Comparison of ENCODE assay signal across 7 cellular contexts in the genomic region with DNA sequence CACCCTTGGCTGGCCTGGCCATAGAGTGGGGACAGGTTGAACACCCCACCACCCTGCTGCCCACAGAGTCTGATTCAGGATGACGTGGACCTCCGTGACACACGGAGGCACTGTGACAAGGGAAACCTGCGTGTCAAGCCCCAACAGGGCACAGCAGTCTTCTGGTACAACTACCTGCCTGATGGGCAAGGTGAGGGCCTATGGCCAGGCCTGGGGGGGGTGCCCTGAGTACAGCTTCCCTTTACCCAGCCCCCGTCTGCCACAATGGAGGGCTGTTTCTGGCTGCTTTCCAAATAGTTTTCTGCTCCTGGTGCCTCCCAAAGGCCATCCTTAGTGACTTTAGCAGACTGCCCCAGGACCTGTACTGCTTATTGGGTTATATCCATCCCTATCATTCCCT. TPM values are rescaled to one million over a fixed set of nuclear protein-coding genes. Genes with fewer than 3 reads are reported as not detected.
DNase-seq lines count a peak whose midpoint lies in the region; ATAC-seq, FAIRE-seq and TF ChIP-seq lines count a peak whose summit lies in the region.

No MANE protein-coding gene starts in this region.

- no peak for DNase-seq in HCT116 (ENCODE audit: low read depth, low spot score)
- no peak for DNase-seq in stimulated activated effector memory CD8-positive, alpha-beta T cell treated with anti-CD3 and anti-CD28 coated beads, Interleukin-12 subunit alpha, Interleukin-12 subunit beta, amount 100 ng/mL, for 72 hours (ENCODE audit: low spot score in 2 of 2)
- no peak for DNase-seq in effector memory CD4-positive, alpha-beta T cell
- no peak for DNase-seq in GM12891 (ENCODE audit: insufficient read length, low spot score)

- H3K79me2 ChIP-seq in HCT116 (ENCODE audit: insufficient read depth, low read length): peaks cover 36% of the 10 kb centered on the region

- TF ChIP-seq CTCF in HCT116 (IDR thresholded peaks at IDR 0.05 in 2 of 3, conservative IDR thresholded peaks at IDR 0.05 in 1 of 3; ENCODE audit: borderline replicate concordance in 1 of 3, insufficient read depth in 1 of 3, low read depth in 2 of 3, low read length in 2 of 3) (no peak), VCaP (conservative IDR thresholded peaks at IDR 0.05) (no peak), gastroesophageal sphincter (IDR thresholded peaks at IDR 0.05) (no peak)

- 100% methylated on average over 1 of the region's 5 CpGs; no CpG with 5 or more reads in 1 of the 2 donors for WGBS in gastroesophageal sphincter (ENCODE audit: low coverage in 1 of 2), 2 donors

- H3K36me3 Mint-ChIP-seq in stimulated activated effector memory CD8-positive, alpha-beta T cell treated with anti-CD3 and anti-CD28 coated beads, Interleukin-12 subunit alpha, Interleukin-12 subunit beta, amount 100 ng/mL, for 72 hours: peaks cover 42% of the 10 kb centered on the region

- no peaks in the 10 kb centered on the region for H3K9me2 ChIP-seq in HCT116 (ENCODE audit: insufficient read depth)

- RAD21 ChIA-PET in HCT116 (lab: Charles Lee; ENCODE audit: low non-redundant PET in 1 of 2, low total read pairs in 2 of 2, uncharacterized antibody in 2 of 2, unreplicated experiment in 2 of 2): interaction anchor here in 1 of 2 experiments (1.9 kb wide), 1 partner anchor 18 kb away, joined by 7 read pairs; no protein-coding TSS in a partner anchor

- no peak for ATAC-seq in HCT116
- no peak for ATAC-seq in gastroesophageal sphincter
- ATAC-seq in stimulated activated effector memory CD8-positive, alpha-beta T cell treated with anti-CD3 and anti-CD28 coated beads, Interleukin-12 subunit alpha, Interleukin-12 subunit beta, amount 100 ng/mL, for 72 hours: no peak
- ATAC-seq in HG02588 (IDR thresholded peaks at IDR 0.05; ENCODE audit: unreplicated experiment): no peak

- peak overlapping the region; percentile 100 for H3K4me3 Mint-ChIP-seq in stimulated activated effector memory CD8-positive, alpha-beta T cell treated with anti-CD3 and anti-CD28 coated beads, Interleukin-12 subunit alpha, Interleukin-12 subunit beta, amount 100 ng/mL, for 72 hours

- no peak for TF ChIP-seq RAD21 in HCT116 (IDR thresholded peaks at IDR 0.05; ENCODE audit: low read depth)

- H3K9me3 Mint-ChIP-seq in stimulated activated effector memory CD8-positive, alpha-beta T cell treated with anti-CD3 and anti-CD28 coated beads, Interleukin-12 subunit alpha, Interleukin-12 subunit beta, amount 100 ng/mL, for 72 hours: no peaks in the 10 kb centered on the region

- intact Hi-C loops in HCT116 (cut with micrococcal nuclease): no loop called here

- H3K36me3 ChIP-seq in HCT116 (ENCODE audit: control insufficient read depth in 1 of 2, insufficient read depth in 2 of 2, low read length in 2 of 2): peaks cover 0 to 3% of the 10 kb centered on the region in 2 experiments; a peak in 1 of 4 replicates
- H3K36me3 ChIP-seq in gastroesophageal sphincter: peaks cover 0 to 31% of the 10 kb centered on the region in 2 donors
- no peaks in the 10 kb centered on the region for H3K36me3 ChIP-seq in effector memory CD4-positive, alpha-beta T cell (ENCODE audit: control insufficient read depth, insufficient read depth, low read length)

- H3K27ac ChIP-seq in HCT116 (ENCODE audit: low read depth, low read length) (peak overlapping the region; percentile 99), VCaP (peak overlapping the region; percentile 99), gastroesophageal sphincter (peak overlapping the region in 3 of 4 donors; percentile 85 to 98 (median 97))
- H3K27ac ChIP-seq in effector memory CD4-positive, alpha-beta T cell (ENCODE audit: insufficient read depth, low read length, poor library complexity, severe bottlenecking): no peak overlapping the region

- no peaks in the 10 kb centered on the region for H4K20me1 ChIP-seq in HCT116 (ENCODE audit: insufficient read depth)

- H3K27me3 ChIP-seq in HCT116 (ENCODE audit: insufficient read depth, low read length): no peaks in the 10 kb centered on the region
- H3K27me3 ChIP-seq in gastroesophageal sphincter: no peaks in the 10 kb centered on the region
- H3K27me3 ChIP-seq in effector memory CD4-positive, alpha-beta T cell (replicated peaks; ENCODE audit: control insufficient read depth, insufficient read depth, low read length, poor library complexity, severe bottlenecking): no peaks in the 10 kb centered on the region

- no TSS peak for BruUV-seq in HCT116 (replicated peaks; lab: Mats Ljungman, UMichigan)

- peaks cover 3 to 26% of the 10 kb centered on the region in 2 experiments; a peak in 3 of 4 replicates for H3K4me1 ChIP-seq in HCT116 (ENCODE audit: control insufficient read depth in 1 of 2, insufficient read depth in 2 of 2, low read length in 2 of 2)
- H3K4me1 ChIP-seq in gastroesophageal sphincter: peaks cover 0 to 47% (median 9%) of the 10 kb centered on the region in 3 donors
- H3K4me1 ChIP-seq in effector memory CD4-positive, alpha-beta T cell (ENCODE audit: control insufficient read depth, insufficient read depth, low read length, poor library complexity, severe bottlenecking): peaks cover 16% of the 10 kb centered on the region

- CTCF ChIA-PET in HCT116 (lab: Charles Lee): no interaction called here

- H2AFZ ChIP-seq in HCT116 (ENCODE audit: low read depth, low read length, poor library complexity, severe bottlenecking): no peak overlapping the region

- H3K9me3 ChIP-seq in HCT116 (ENCODE audit: control insufficient read depth in 1 of 2, insufficient read depth in 1 of 2, low read depth in 1 of 2, low read length in 2 of 2): no peaks in the 10 kb centered on the region
- no peaks in the 10 kb centered on the region for H3K9me3 ChIP-seq in gastroesophageal sphincter
- H3K9me3 ChIP-seq in effector memory CD4-positive, alpha-beta T cell (ENCODE audit: control insufficient read depth, low read length): no peaks in the 10 kb centered on the region

- peak overlapping the region; percentile 72 to 86 for H3K4me3 ChIP-seq in HCT116 (replicated peaks in 1 of 2; ENCODE audit: low read depth in 1 of 2, low read length in 2 of 2)
- peak overlapping the region in 1 of 2 donors; percentile 90 for H3K4me3 ChIP-seq in gastroesophageal sphincter
- no peak overlapping the region for H3K4me3 ChIP-seq in effector memory CD4-positive, alpha-beta T cell (ENCODE audit: insufficient read depth, low read depth, low read length, poor library complexity, severe bottlenecking)

- TF ChIP-seq EP300 in gastroesophageal sphincter (IDR thresholded peaks at IDR 0.05): no peak

- TF ChIP-seq POLR2A in HCT116 (IDR thresholded peaks at IDR 0.05; ENCODE audit: borderline replicate concordance, extremely low read depth, insufficient read depth, insufficient read length) (no peak), gastroesophageal sphincter (IDR thresholded peaks at IDR 0.05) (no peak), GM12891 (IDR thresholded peaks at IDR 0.05; ENCODE audit: low read depth, low read length) (no peak)

- H3K4me1 Mint-ChIP-seq in stimulated activated effector memory CD8-positive, alpha-beta T cell treated with anti-CD3 and anti-CD28 coated beads, Interleukin-12 subunit alpha, Interleukin-12 subunit beta, amount 100 ng/mL, for 72 hours: peaks cover 37% of the 10 kb centered on the region

- peak overlapping the region; percentile 99; the same call in 1 of the 2 replicates for H3K9ac ChIP-seq in HCT116 (ENCODE audit: low read length)

- H3K4me2 ChIP-seq in HCT116 (ENCODE audit: low read length): peak overlapping the region; percentile 91

- POLR2A ChIA-PET in HCT116 (lab: Charles Lee): interaction anchor here (2.2 to 2.6 kb wide), 2 partner anchors 15 kb away, joined by 26 to 52 read pairs; a partner anchor contains a TSS

- no peak overlapping the region for H3K27ac Mint-ChIP-seq in stimulated activated effector memory CD8-positive, alpha-beta T cell treated with anti-CD3 and anti-CD28 coated beads, Interleukin-12 subunit alpha, Interleukin-12 subunit beta, amount 100 ng/mL, for 72 hours

- no peak for FAIRE-seq in GM12891 (lab: Jason Lieb, UNC)

TF ChIP-seq in GM12891, 5 proteins besides CTCF, POLR2A, EP300 and RAD21:
- no peak for TF ChIP-seq POLR2AphosphoS5 (IDR thresholded peaks at IDR 0.05; ENCODE audit: low read depth, low read length)
- no peak for TF ChIP-seq PAX5 (IDR thresholded peaks at IDR 0.05; ENCODE audit: insufficient read depth, low read length, severe bottlenecking)
- TF ChIP-seq SPI1 (IDR thresholded peaks at IDR 0.05; ENCODE audit: low read depth, low read length): no peak
- no peak for TF ChIP-seq POU2F2 (IDR thresholded peaks at IDR 0.05; ENCODE audit: low read depth, low read length)
- TF ChIP-seq TAF1 (IDR thresholded peaks at IDR 0.05; ENCODE audit: low read depth, low read length): no peak
TF ChIP-seq in GM12891: peak in this region for 0.

RNA-seq across cellular contexts. Expression of a gene that starts 1.2 kb away (rescaled TPM):
- total RNA-seq in HCT116 (2021; ENCODE audit: unreplicated experiment) (174 TPM), gastroesophageal sphincter (100 to 1,000 TPM in 2 of 4 donors, 10 to 100 TPM in 2; 61.5 to 110 (median 99.0) TPM)
- polyA plus RNA-seq in HCT116 (2012): 149 and 156 TPM in 2 replicates
- 126 TPM for polyA plus RNA-seq in GM12891 (2012; ENCODE audit: low read depth, missing spikeins)

RNA-seq across cellular contexts. Expression of a gene that starts 12.4 kb away (rescaled TPM):
- total RNA-seq in HCT116 (2021; ENCODE audit: unreplicated experiment) (42.9 TPM), gastroesophageal sphincter (10 to 100 TPM; 11.8 to 29.0 (median 24.6) TPM)
- 59.5 TPM in 2 replicates for polyA plus RNA-seq in HCT116 (2012)
- 22.2 TPM for polyA plus RNA-seq in GM12891 (2012; ENCODE audit: low read depth, missing spikeins)

RNA-seq across cellular contexts. Expression of a gene that starts 15.9 kb away (rescaled TPM):
- total RNA-seq in HCT116 (2021; ENCODE audit: unreplicated experiment) (91.0 TPM), gastroesophageal sphincter (100 to 1,000 TPM in 3 of 4 donors, 10 to 100 TPM in 1; 79.4 to 131 (median 105) TPM)
- 124 TPM in 2 replicates for polyA plus RNA-seq in HCT116 (2012)
- 105 TPM for polyA plus RNA-seq in GM12891 (2012; ENCODE audit: low read depth, missing spikeins)

RNA-seq across cellular contexts. Expression of a gene that starts 16.0 kb away (rescaled TPM):
- total RNA-seq in HCT116 (2021; ENCODE audit: unreplicated experiment) (60.5 TPM), gastroesophageal sphincter (10 to 100 TPM; 29.1 to 38.9 (median 35.2) TPM)
- polyA plus RNA-seq in HCT116 (2012): 59.7 and 67.7 TPM in 2 replicates
- 17.9 TPM for polyA plus RNA-seq in GM12891 (2012; ENCODE audit: low read depth, missing spikeins)

RNA-seq across cellular contexts. Expression of a gene that starts 23.2 kb away (rescaled TPM):
- total RNA-seq in HCT116 (2021; ENCODE audit: unreplicated experiment): 599 TPM
- 679 and 749 TPM in 2 replicates for polyA plus RNA-seq in HCT116 (2012)
- total RNA-seq in gastroesophageal sphincter: 100 to 1,000 TPM in 3 of 4 donors, 10 to 100 TPM in 1; 89.8 to 179 (median 118) TPM
- polyA plus RNA-seq in GM12891 (2012; ENCODE audit: low read depth, missing spikeins): 251 TPM
